8 cellular contexts compared by ENCODE assay signal in genomic region chr17:21275579-21276339, GRCh38. TPM values are rescaled to one million over a fixed set of nuclear protein-coding genes. Genes with fewer than 3 reads are reported as not detected.
DNase-seq lines count a peak whose midpoint lies in the region; ATAC-seq and TF ChIP-seq lines count a peak whose summit lies in the region.

No MANE protein-coding gene starts in this region.

- H3K4me3 ChIP-seq in Jurkat, Clone E6-1 (ENCODE audit: low read length): peak overlapping the region; percentile 67
- H3K4me3 ChIP-seq in RWPE2 (ENCODE audit: severe bottlenecking): peak overlapping the region; percentile 40
- H3K4me3 ChIP-seq in neuronal stem cell (ENCODE audit: low read length in 2 of 2): peak overlapping the region; percentile 79 to 86

- no peak overlapping the region for H2BK12ac ChIP-seq in neuronal stem cell (ENCODE audit: low read length)

- DNase-seq in EH (ENCODE audit: low read depth) (peak; percentile 87), RWPE2 (ENCODE audit: low spot score) (no peak), foreskin keratinocyte (peak in 1 of 2 donors; percentile 62), neuronal stem cell (ENCODE audit: low spot score) (peak; percentile 77), substantia nigra (lab: John Stamatoyannopoulos, UW) (peak; percentile 51 to 97 (median 90))
- DNase-seq in Jurkat, Clone E6-1 (ENCODE audit: low read depth, low spot score): peak; percentile 67
- DNase-seq in activated effector memory CD4-positive, alpha-beta T cell treated with anti-CD3 and anti-CD28 coated beads, Interleukin-2, amount 50 U/mL, for 16 hours: peak; percentile 99

- TF ChIP-seq CTCF in RWPE2 (IDR thresholded peaks at IDR 0.05; ENCODE audit: poor library complexity, severe bottlenecking) (no peak), foreskin keratinocyte (conservative IDR thresholded peaks at IDR 0.05) (no peak)

- peak overlapping the region; percentile 97 for H3K18ac ChIP-seq in neuronal stem cell (ENCODE audit: low read length)

- H2BK5ac ChIP-seq in neuronal stem cell (ENCODE audit: low read length): no peak overlapping the region

- no peaks in the 10 kb centered on the region for H3K27me3 ChIP-seq in RWPE2 (ENCODE audit: insufficient read depth, poor library complexity, severe bottlenecking)
- H3K27me3 ChIP-seq in foreskin keratinocyte: no peaks in the 10 kb centered on the region
- H3K27me3 ChIP-seq in neuronal stem cell (ENCODE audit: control insufficient read depth in 3 of 3, insufficient read depth in 3 of 3, low read depth in 1 of 3, low read length in 3 of 3): peaks cover 2 to 61% (median 29%) of the 10 kb centered on the region in 3 experiments

- no peaks in the 10 kb centered on the region for H3K79me1 ChIP-seq in neuronal stem cell (ENCODE audit: low read depth, low read length)

- no peak overlapping the region for H2BK120ac ChIP-seq in neuronal stem cell (ENCODE audit: low read depth, low read length)

- peak overlapping the region; percentile 2 for H2AK5ac ChIP-seq in neuronal stem cell (ENCODE audit: low read depth, low read length)

- no peak overlapping the region for H3K27ac ChIP-seq in RWPE2 (ENCODE audit: poor library complexity, severe bottlenecking)
- H3K27ac ChIP-seq in foreskin keratinocyte: no peak overlapping the region
- no peak overlapping the region for H3K27ac ChIP-seq in neuronal stem cell (replicated peaks; ENCODE audit: low read length)
- peak overlapping the region; percentile 73 for H3K27ac ChIP-seq in substantia nigra (ENCODE audit: low read depth, low read length, poor library complexity, severe bottlenecking)

- H3K4me2 ChIP-seq in neuronal stem cell (ENCODE audit: insufficient read depth, low read length, poor library complexity, severe bottlenecking): peak overlapping the region; percentile 87

- H3K36me3 ChIP-seq in RWPE2 (ENCODE audit: low read depth) (no peaks in the 10 kb centered on the region), neuronal stem cell (replicated peaks in 1 of 2; ENCODE audit: control insufficient read depth in 2 of 2, insufficient read depth in 2 of 2, low read length in 2 of 2) (no peaks in the 10 kb centered on the region)

- H3K14ac ChIP-seq in neuronal stem cell (ENCODE audit: low read length): peak overlapping the region; percentile 91

- peak overlapping the region; percentile 51 for H3K23ac ChIP-seq in neuronal stem cell (ENCODE audit: low read depth, low read length, poor library complexity)

- H4K91ac ChIP-seq in neuronal stem cell (ENCODE audit: low read depth, low read length, poor library complexity): no peak overlapping the region

- no CpG with 5 or more reads among the region's 61 CpGs for WGBS in neuronal stem cell (ENCODE audit: extremely low coverage in 2 of 2, insufficient read length in 2 of 2, insufficient replicate concordance in 1 of 2), 2 donors

- ATAC-seq in GM21619 (IDR thresholded peaks at IDR 0.05; ENCODE audit: unreplicated experiment) (peak; percentile 95), RWPE2 (ENCODE audit: low read depth) (peak; percentile 85), foreskin keratinocyte (peak; percentile 80)

- H3K4me1 ChIP-seq in RWPE2 (ENCODE audit: insufficient read depth, poor library complexity, severe bottlenecking) (peaks cover 2% of the 10 kb centered on the region), foreskin keratinocyte (no peaks in the 10 kb centered on the region), neuronal stem cell (ENCODE audit: control insufficient read depth in 2 of 2, insufficient read depth in 1 of 2, low read depth in 1 of 2, low read length in 2 of 2) (peaks cover 3 to 4% of the 10 kb centered on the region in 2 donors)

- H3K9ac ChIP-seq in neuronal stem cell (ENCODE audit: low read depth, low read length, poor library complexity): peak overlapping the region; percentile 95

- H2AFZ ChIP-seq in neuronal stem cell (ENCODE audit: low read length): peak overlapping the region; percentile 100

- no peaks in the 10 kb centered on the region for H3K9me3 ChIP-seq in RWPE2 (ENCODE audit: severe bottlenecking)
- no peaks in the 10 kb centered on the region for H3K9me3 ChIP-seq in neuronal stem cell (replicated peaks in 1 of 2; ENCODE audit: control insufficient read depth in 2 of 2, insufficient read depth in 1 of 2, low read depth in 1 of 2, low read length in 2 of 2)

- H4K8ac ChIP-seq in neuronal stem cell (ENCODE audit: low read depth, low read length): peak overlapping the region; percentile 58

- no peak overlapping the region for H3K4ac ChIP-seq in neuronal stem cell (ENCODE audit: low read length)

- H2BK15ac ChIP-seq in neuronal stem cell (ENCODE audit: low read length): no peak overlapping the region

RNA-seq across cellular contexts. Expression of gene MAP2K3, which starts 8.8 kb away (rescaled TPM):
- 36.6 TPM for polyA plus RNA-seq in Jurkat, Clone E6-1 (2012; ENCODE audit: insufficient read depth, insufficient read length)
- 50.6 and 54.5 TPM in 2 replicates for total RNA-seq in foreskin keratinocyte
- 61.3 and 61.6 TPM in 2 replicates for polyA plus RNA-seq in foreskin keratinocyte
- polyA plus RNA-seq in neuronal stem cell (2013, experiment 1 of 2): 10.2 TPM
- polyA plus RNA-seq in neuronal stem cell (2013, experiment 2 of 2): 10.8 TPM

RNA-seq across cellular contexts. Expression of gene NATD1, which starts 22.5 kb away (rescaled TPM):
- 3.1 TPM for polyA plus RNA-seq in Jurkat, Clone E6-1 (2012; ENCODE audit: insufficient read depth, insufficient read length)
- total RNA-seq in foreskin keratinocyte: 1.2 and 2.6 TPM in 2 replicates
- polyA plus RNA-seq in foreskin keratinocyte: 0.97 and 1.8 TPM in 2 replicates
- 8.8 TPM for polyA plus RNA-seq in neuronal stem cell (2013, experiment 1 of 2)
- polyA plus RNA-seq in neuronal stem cell (2013, experiment 2 of 2): 8.8 TPM
